18 cellular contexts compared by ENCODE assay signal in the genomic region with DNA sequence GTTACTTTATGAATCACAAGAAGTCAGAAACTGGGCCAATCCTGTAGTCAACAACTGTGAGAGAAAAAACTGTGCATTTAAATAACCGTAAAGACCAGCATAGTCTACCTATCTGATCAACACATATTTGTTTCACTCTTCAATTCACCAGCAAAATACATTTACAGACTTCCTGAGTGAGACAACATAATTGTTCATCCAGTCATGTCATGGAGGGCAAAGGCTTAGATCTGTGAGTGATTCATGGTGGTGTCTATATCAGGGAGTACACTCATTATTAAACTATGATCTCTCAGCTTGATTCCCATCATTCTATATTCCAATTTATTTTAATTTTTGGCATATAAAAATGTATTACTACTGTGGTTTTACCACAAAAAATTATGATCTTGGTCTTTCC.
DNase-seq lines count a peak whose midpoint lies in the region; ATAC-seq, FAIRE-seq and TF ChIP-seq lines count a peak whose summit lies in the region.
"Had no signal": no experiment of that assay in that cellular context is flagged by ENCODE, and none has a peak within 500 bp of the region (broad histone marks: within the 10 kb centered on the region; RNA-seq: fewer than 3 reads in every experiment).

No MANE protein-coding gene starts in this region.

- no peaks in the 10 kb centered on the region for H3K27me3 ChIP-seq in bronchial epithelial cell (ENCODE audit: control insufficient read depth, insufficient read depth, low read length)
- H3K27me3 ChIP-seq in CD8-positive, alpha-beta memory T cell (ENCODE audit: insufficient read depth, low read length, poor library complexity, severe bottlenecking), result no peaks in the 10 kb centered on the region
- H3K27me3 ChIP-seq: BE2C had no signal

- H3K36me3 ChIP-seq in bronchial epithelial cell (ENCODE audit: control insufficient read depth, insufficient read depth, low read length), result no peaks in the 10 kb centered on the region
- no peaks in the 10 kb centered on the region for H3K36me3 ChIP-seq in CD8-positive, alpha-beta memory T cell (ENCODE audit: insufficient read depth, low read length)
- H3K36me3 ChIP-seq: BE2C had no signal

- in situ Hi-C loops in ACHN (cut with HindIII; ENCODE audit: low pct_ligation_motif_present, low pct_unique_long_range_greater_than_20kb, low sequenced_read_pairs), result no loop called here

- no peak overlapping the region for H3K27ac Mint-ChIP-seq in CD8-positive, alpha-beta memory T cell
- H3K27ac Mint-ChIP-seq: CD4-positive, alpha-beta memory T cell had no signal

- peaks cover 0 to 1% of the 10 kb centered on the region in 2 donors for H3K27me3 Mint-ChIP-seq in CD8-positive, alpha-beta memory T cell
- H3K27me3 Mint-ChIP-seq: CD4-positive, alpha-beta memory T cell had no signal

- H3K9me3 ChIP-seq in CD8-positive, alpha-beta memory T cell (ENCODE audit: low read length), result no peaks in the 10 kb centered on the region
- H3K9me3 ChIP-seq: BE2C, SK-N-SH had no signal

- intact Hi-C loops in Right ventricle myocardium superior (cut with DNase I), result no loop called here

- TF ChIP-seq CTCF in bronchial epithelial cell (IDR thresholded peaks at IDR 0.05; ENCODE audit: insufficient read depth, low read length, severe bottlenecking) (no peak), omental fat pad (IDR thresholded peaks at IDR 0.05) (no peak)

- no peaks in the 10 kb centered on the region for H3K36me3 Mint-ChIP-seq in CD8-positive, alpha-beta memory T cell
- H3K36me3 Mint-ChIP-seq: CD4-positive, alpha-beta memory T cell had no signal

- H3K4me1 ChIP-seq in CD8-positive, alpha-beta memory T cell (ENCODE audit: insufficient read depth, low read length), result no peaks in the 10 kb centered on the region
- H3K4me1 ChIP-seq: BE2C had no signal

- no peak overlapping the region for H3K4me3 ChIP-seq in bronchial epithelial cell (ENCODE audit: low read depth, low read length)
- H3K4me3 ChIP-seq in CD8-positive, alpha-beta memory T cell (ENCODE audit: low read length), result no peak overlapping the region

- ATAC-seq in omental fat pad (ENCODE audit: low FRiP score), result no peak
- no peak for ATAC-seq in Right ventricle myocardium superior (ENCODE audit: poor library complexity)
- ATAC-seq: Right ventricle myocardium inferior had no signal

- H3K4me1 Mint-ChIP-seq in CD8-positive, alpha-beta memory T cell, result no peaks in the 10 kb centered on the region
- H3K4me1 Mint-ChIP-seq: CD4-positive, alpha-beta memory T cell had no signal

- no peak overlapping the region for H3K4me3 Mint-ChIP-seq in CD8-positive, alpha-beta memory T cell
- H3K4me3 Mint-ChIP-seq: CD4-positive, alpha-beta memory T cell had no signal

- CTCF ChIA-PET in CD8-positive, alpha-beta memory T cell (lab: Charles Lee), result no interaction called here

- H3K27ac ChIP-seq in CD8-positive, alpha-beta memory T cell (ENCODE audit: low read depth, low read length), result no peak overlapping the region

- POLR2A ChIA-PET in CD8-positive, alpha-beta memory T cell (lab: Charles Lee), result no interaction called here

- H3K9me3 Mint-ChIP-seq in CD8-positive, alpha-beta memory T cell, result peaks cover 0 to 15% (median 2%) of the 10 kb centered on the region in 5 donors

- FAIRE-seq in HTR-8/SVneo (lab: Jason Lieb, UNC), result no peak
- FAIRE-seq in bronchial epithelial cell (lab: Jason Lieb, UNC), result no peak
- FAIRE-seq: D721Med, H1 had no signal

- DNase-seq in Daoy (ENCODE audit: low read depth) (peak; percentile 17), HTR-8/SVneo (ENCODE audit: insufficient read length, low spot score) (peak; percentile 10), bronchial epithelial cell (ENCODE audit: low read depth) (peak; percentile 80), non-pigmented ciliary epithelial cell (ENCODE audit: low read depth) (peak; percentile 59), omental fat pad (ENCODE audit: low spot score) (no peak), Right ventricle myocardium superior (no peak), ACHN (no peak)
- DNase-seq in CD8-positive, alpha-beta memory T cell, result no peak
- DNase-seq: BE2C; CD4-positive, alpha-beta memory T cell; NCI-H1694; NCI-H2107; NCI-H345; OCI-M1; SK-N-SH had no signal

Comparison
In these comparisons a context has a peak if more than half of its experiments do, and no peak if none do; other contexts are left out.
1. DNase-seq: peak in Daoy (single experiment), HTR-8/SVneo (single experiment), bronchial epithelial cell (single experiment) and non-pigmented ciliary epithelial cell (single experiment); none in omental fat pad (single experiment), Right ventricle myocardium superior (single experiment), CD8-positive, alpha-beta memory T cell (0 of 5) and ACHN (single experiment).